ENCODE assay signal across 1 cellular context in genomic region chr19:55257461-55258411, GRCh38.
TF ChIP-seq lines count a peak whose summit lies in the region.

No MANE protein-coding gene starts in this region.

TF ChIP-seq in K562, 482 proteins besides CTCF, POLR2A, EP300 and RAD21 (continued from another document and continues in another):
- TF ChIP-seq ARID4B (CRISPR knock-in tag; IDR thresholded peaks at IDR 0.05) = peak; percentile 20; the same call in 1 of the 2 replicates
- no peak for TF ChIP-seq DLX4 (CRISPR knock-in tag; IDR thresholded peaks at IDR 0.05)
- no peak for TF ChIP-seq ZNF644 (tag; IDR thresholded peaks at IDR 0.05; ENCODE audit: low read depth)
- no peak for TF ChIP-seq FOXA3 (CRISPR knock-in tag; conservative IDR thresholded peaks at IDR 0.05 in 1 of 2, IDR thresholded peaks at IDR 0.05 in 1 of 2)
- TF ChIP-seq CBX3 (IDR thresholded peaks at IDR 0.05; ENCODE audit: borderline replicate concordance in 1 of 2, low read length in 2 of 2) = peak in 1 of 2 experiments; percentile 49; a peak in 1 of 3 replicates
- TF ChIP-seq ZFP1 (CRISPR knock-in tag; IDR thresholded peaks at IDR 0.05) = no peak
- TF ChIP-seq ZBTB1 (CRISPR knock-in tag; IDR thresholded peaks at IDR 0.05; ENCODE audit: borderline replicate concordance, low read depth) = no peak
- no peak for TF ChIP-seq ILK (tag; IDR thresholded peaks at IDR 0.05; ENCODE audit: borderline replicate concordance, low read depth)
- TF ChIP-seq HNRNPL (IDR thresholded peaks at IDR 0.05; ENCODE audit: low read depth, low read length) = no peak
- TF ChIP-seq TCF7 (IDR thresholded peaks at IDR 0.05; ENCODE audit: borderline replicate concordance) = no peak
- no peak for TF ChIP-seq RFX5 (IDR thresholded peaks at IDR 0.05; ENCODE audit: low read depth, low read length)
- no peak for TF ChIP-seq CAMTA2 (CRISPR knock-in tag; conservative IDR thresholded peaks at IDR 0.05)
- no peak for TF ChIP-seq POLR2H (tag; IDR thresholded peaks at IDR 0.05; ENCODE audit: low read depth)
- TF ChIP-seq ZFX (CRISPR knock-in tag; IDR thresholded peaks at IDR 0.05) = no peak
- TF ChIP-seq SMAD4 (CRISPR knock-in tag; conservative IDR thresholded peaks at IDR 0.05) = no peak
- no peak for TF ChIP-seq AFF1 (IDR thresholded peaks at IDR 0.05; ENCODE audit: low read depth in 1 of 2, partially characterized antibody in 2 of 2)
- TF ChIP-seq ZNF518B (CRISPR knock-in tag; IDR thresholded peaks at IDR 0.05) = no peak
- no peak for TF ChIP-seq PHB2 (IDR thresholded peaks at IDR 0.05; ENCODE audit: low read depth)
- TF ChIP-seq PRDM10 (IDR thresholded peaks at IDR 0.05; ENCODE audit: partially characterized antibody) = no peak
- no peak for TF ChIP-seq GTF3C2 (IDR thresholded peaks at IDR 0.05; ENCODE audit: borderline replicate concordance, extremely low read depth, insufficient read length)
- no peak for TF ChIP-seq HMGXB4 (CRISPR knock-in tag; IDR thresholded peaks at IDR 0.05)
- no peak for TF ChIP-seq GTF2B (IDR thresholded peaks at IDR 0.05; ENCODE audit: extremely low read depth, insufficient read length)
- no peak for TF ChIP-seq HDAC2 (IDR thresholded peaks at IDR 0.05)
- no peak for TF ChIP-seq CEBPB (tag; IDR thresholded peaks at IDR 0.05)
- TF ChIP-seq ZNF134 (CRISPR knock-in tag; conservative IDR thresholded peaks at IDR 0.05) = no peak
- no peak for TF ChIP-seq ZNF764 (CRISPR knock-in tag; IDR thresholded peaks at IDR 0.05; ENCODE audit: low read depth)
- TF ChIP-seq TEAD1 (CRISPR knock-in tag; IDR thresholded peaks at IDR 0.05) = no peak
- TF ChIP-seq NFATC3 (IDR thresholded peaks at IDR 0.05) = no peak
- TF ChIP-seq MXI1 (IDR thresholded peaks at IDR 0.05; ENCODE audit: low read depth, low read length) = peak; percentile 74
- TF ChIP-seq POLR2G (IDR thresholded peaks at IDR 0.05; ENCODE audit: low read depth, low read length) = peak; percentile 56
- TF ChIP-seq RBM25 (IDR thresholded peaks at IDR 0.05; ENCODE audit: low read depth, low read length, severe bottlenecking) = no peak
- TF ChIP-seq RHOXF2B (CRISPR knock-in tag; conservative IDR thresholded peaks at IDR 0.05) = no peak
- no peak for TF ChIP-seq POLR2AphosphoS2 (IDR thresholded peaks at IDR 0.05; ENCODE audit: low read length)
- peak; percentile 64 for TF ChIP-seq VEZF1 (CRISPR knock-in tag; IDR thresholded peaks at IDR 0.05)
- TF ChIP-seq TAF1 (IDR thresholded peaks at IDR 0.05; ENCODE audit: control insufficient read depth, extremely low read depth, insufficient read depth, low read length, severe bottlenecking) = peak; percentile 1
